Comparison of ENCODE assay signal across 9 cellular contexts in genomic region chr15:34336947-34337556, GRCh38. TPM values are rescaled to one million over a fixed set of nuclear protein-coding genes. Genes with fewer than 3 reads are reported as not detected.
DNase-seq lines count a peak whose midpoint lies in the region; ATAC-seq and TF ChIP-seq lines count a peak whose summit lies in the region.
"Had no signal": no experiment of that assay in that cellular context is flagged by ENCODE, and none has a peak within 500 bp of the region (broad histone marks: within the 10 kb centered on the region; RNA-seq: fewer than 3 reads in every experiment).

No MANE protein-coding gene starts in this region.

- intact Hi-C loops in Calu3 (cut with micrococcal nuclease; ENCODE audit: unreplicated experiment) (loop anchor here (10.0 kb wide), 1 partner anchor 112 kb away; the partner anchor contains the start of gene EMC4), adrenal gland (cut with DNase I) (no loop called here)

- CTCF ChIA-PET in Calu3 (lab: Charles Lee): interaction anchor here (1.4 kb wide), 1 partner anchor 31 kb away, joined by 3 read pairs; no protein-coding TSS in a partner anchor

- H3K9me3 ChIP-seq in adrenal gland (replicated peaks in 1 of 3) (no peaks in the 10 kb centered on the region), iPS-18a (ENCODE audit: control insufficient read depth, low read depth, low read length) (no peaks in the 10 kb centered on the region)

- BruUV-seq in Calu3 (replicated peaks; lab: Mats Ljungman, UMichigan): no TSS peak

- H3K9ac ChIP-seq in iPS-18a (ENCODE audit: low read length): peak overlapping the region; percentile 61

- peaks cover 7% of the 10 kb centered on the region for H3K4me1 Mint-ChIP-seq in Calu3 (ENCODE audit: low read depth, unreplicated experiment)

- H3K4me1 ChIP-seq in adrenal gland (replicated peaks in 1 of 2) (peaks cover 8 to 24% of the 10 kb centered on the region in 2 donors), iPS-18a (ENCODE audit: control insufficient read depth, low read depth, low read length) (peaks cover 2% of the 10 kb centered on the region)

- DNase-seq in Calu3: no peak
- peak; percentile 24 for DNase-seq in NCI-H1105 treated with DMSO at 0.1 percent for 48 hours (lab: John Stamatoyannopoulos, UW)
- DNase-seq in adrenal gland: peak in 3 of 7 donors; percentile 10 to 26 (median 21)
- peak; percentile 19 for DNase-seq in stimulated activated CD4-positive, alpha-beta T cell treated with anti-CD3 and anti-CD28 coated beads, Interleukin-4, amount 100 ng/mL, for 1 hour
- no peak for DNase-seq in NCI-H2196 (lab: John Stamatoyannopoulos, UW; ENCODE audit: unreplicated experiment)

- TF ChIP-seq CTCF in Calu3 (IDR thresholded peaks at IDR 0.05; ENCODE audit: unreplicated experiment) (no peak), adrenal gland (IDR thresholded peaks at IDR 0.05) (no peak)

- H3K36me3 ChIP-seq in adrenal gland (replicated peaks in 1 of 2) (peaks cover 0 to 9% of the 10 kb centered on the region in 2 donors), iPS-18a (ENCODE audit: control insufficient read depth, low read depth, low read length) (peaks cover 18% of the 10 kb centered on the region)

- H3K27ac ChIP-seq in adrenal gland (peak overlapping the region in 4 of 5 donors; percentile 71 to 93 (median 79)), iPS-18a (ENCODE audit: low read length) (no peak overlapping the region)

- 2% methylated on average over 20 to 26 of the region's 26 CpGs for WGBS in adrenal gland, 4 donors

- H3K27me3 ChIP-seq in adrenal gland (no peaks in the 10 kb centered on the region), iPS-18a (ENCODE audit: control insufficient read depth, insufficient read depth, low read length) (peaks cover 9% of the 10 kb centered on the region)

- peaks cover 16% of the 10 kb centered on the region for H3K36me3 Mint-ChIP-seq in Calu3 (ENCODE audit: insufficient read depth, unreplicated experiment)

- H3K4me3 Mint-ChIP-seq in Calu3 (ENCODE audit: low read depth, unreplicated experiment): peak overlapping the region; percentile 71

- ATAC-seq in GM21529 (IDR thresholded peaks at IDR 0.05; ENCODE audit: unreplicated experiment): peak; percentile 9
- ATAC-seq in GM18519 (IDR thresholded peaks at IDR 0.05; ENCODE audit: low FRiP score, unreplicated experiment): no peak

- no peaks in the 10 kb centered on the region for H3K27me3 Mint-ChIP-seq in Calu3 (ENCODE audit: unreplicated experiment)

- H3K4me3 ChIP-seq in adrenal gland (peak overlapping the region; percentile 64 to 91 (median 72)), iPS-18a (ENCODE audit: low read length) (peak overlapping the region; percentile 91)

- TF ChIP-seq POLR2A in adrenal gland (IDR thresholded peaks at IDR 0.05): no peak

- peak overlapping the region; percentile 30 for H3K27ac Mint-ChIP-seq in Calu3 (ENCODE audit: unreplicated experiment)

- no peaks in the 10 kb centered on the region for H3K9me3 Mint-ChIP-seq in Calu3 (ENCODE audit: low read depth, unreplicated experiment)

RNA-seq across cellular contexts. Expression of gene SLC12A6, which starts 0.5 kb away (rescaled TPM):
- total RNA-seq in Calu3 (2022) (3.8 and 4.2 TPM in 2 replicates), adrenal gland (100 to 1,000 TPM in 1 of 8 donors, 10 to 100 TPM in 6, 1 to 10 TPM in 1; 8.7 to 101 (median 22.4) TPM)
- polyA plus RNA-seq in adrenal gland: 1 to 10 TPM; 3.3 to 8.6 (median 5.8) TPM

RNA-seq across cellular contexts. Expression of gene NOP10, which starts 5.9 kb away (rescaled TPM):
- total RNA-seq in Calu3 (2022) (46.0 and 48.1 TPM in 2 replicates), adrenal gland (100 to 1,000 TPM; 136 to 254 (median 166) TPM)
- 100 to 1,000 TPM; 158 to 290 (median 170) TPM for polyA plus RNA-seq in adrenal gland

RNA-seq across cellular contexts. Expression of gene NUTM1, which starts 6.1 kb away (rescaled TPM):
- total RNA-seq in Calu3 (2022) (not detected in 2 replicates), adrenal gland (not detected)
- polyA plus RNA-seq in adrenal gland: under 1 TPM in 1 of 3 donors, not detected in 2; 0.05 TPM
- total RNA-seq: SK-MEL-5 had no signal

RNA-seq across cellular contexts. Expression of gene LPCAT4, which starts 29.9 kb away (rescaled TPM):
- 28.9 and 35.3 TPM in 2 replicates for total RNA-seq in Calu3 (2022)
- total RNA-seq in adrenal gland: 10 to 100 TPM in 4 of 8 donors, 1 to 10 TPM in 4; 1.2 to 21.1 (median 10.2) TPM
- polyA plus RNA-seq in adrenal gland: 10 to 100 TPM in 2 of 3 donors, 1 to 10 TPM in 1; 5.6 to 31.6 (median 29.0) TPM

Comparison
In these comparisons a context has a peak if more than half of its experiments do, and no peak if none do; other contexts are left out.
1. DNase-seq: peak in NCI-H1105 treated with DMSO at 0.1 percent for 48 hours (single experiment) and stimulated activated CD4-positive, alpha-beta T cell treated with anti-CD3 and anti-CD28 coated beads, Interleukin-4, amount 100 ng/mL, for 1 hour (single experiment); none in Calu3 (single experiment) and NCI-H2196 (single experiment).